In genomic region chr1:11736746-11737639, GRCh38 we compare ENCODE assay signal across 8 cellular contexts. TPM values are rescaled to one million over a fixed set of nuclear protein-coding genes. Genes with fewer than 3 reads are reported as not detected.
DNase-seq lines count a peak whose midpoint lies in the region; ATAC-seq and TF ChIP-seq lines count a peak whose summit lies in the region.

No MANE protein-coding gene starts in this region.

- no peaks in the 10 kb centered on the region for H3K36me3 Mint-ChIP-seq in brain

- no peaks in the 10 kb centered on the region for H3K27me3 Mint-ChIP-seq in brain

- no peaks in the 10 kb centered on the region for H3K9me3 ChIP-seq in ES-I3 (ENCODE audit: control insufficient read depth, insufficient read depth, low read length)
- no peaks in the 10 kb centered on the region for H3K9me3 ChIP-seq in iPS-18c (ENCODE audit: control insufficient read depth, insufficient read depth, low read length)

- peak overlapping the region; percentile 96 for H3K9ac ChIP-seq in ES-I3 (ENCODE audit: low read depth, low read length)

- peaks cover 40% of the 10 kb centered on the region for H3K4me1 Mint-ChIP-seq in brain

- no peaks in the 10 kb centered on the region for H3K9me3 Mint-ChIP-seq in brain

- DNase-seq in HT1080 (ENCODE audit: low read depth) (peak; percentile 77), SK-MEL-5 (ENCODE audit: low read depth, low spot score) (peak; percentile 38), skeletal muscle cell (ENCODE audit: low read depth) (peak; percentile 67)

- peaks cover 17% of the 10 kb centered on the region for H3K4me1 ChIP-seq in ES-I3 (ENCODE audit: insufficient read depth, low read length)

- H3K36me3 ChIP-seq in ES-I3 (ENCODE audit: insufficient read depth, low read length) = no peaks in the 10 kb centered on the region

- peak overlapping the region; percentile 89 for H3K4me3 ChIP-seq in iPS-18c (ENCODE audit: insufficient read depth, low read depth, low read length)
- peak overlapping the region; percentile 97 for H3K4me3 ChIP-seq in skeletal muscle cell (ENCODE audit: low read depth, low read length)

- H3K4me3 Mint-ChIP-seq in brain = peak overlapping the region; percentile 92 to 98 (median 94)

- ATAC-seq in GM21526 (IDR thresholded peaks at IDR 0.05; ENCODE audit: low FRiP score, unreplicated experiment) (no peak), HG03439 (IDR thresholded peaks at IDR 0.05; ENCODE audit: unreplicated experiment) (no peak)

- in situ Hi-C loops in SK-MEL-5 (cut with HindIII; ENCODE audit: low pct_unique_long_range_greater_than_20kb, low sequenced_read_pairs) = no loop called here

- no peak for TF ChIP-seq CTCF in brain (conservative IDR thresholded peaks at IDR 0.05)

- H3K27ac Mint-ChIP-seq in brain = peak overlapping the region; percentile 42 to 94 (median 48)

RNA-seq across cellular contexts. Expression of gene AGTRAP, which starts 1.1 kb away (rescaled TPM):
- 69.3 and 73.9 TPM in 2 replicates for total RNA-seq in HT1080 (2014; rRNA removed; shearing (Covaris generic))
- polyA plus RNA-seq in HT1080 (2015; cell fraction: cytosol; rRNA removed) = 54.6 and 65.4 TPM in 2 replicates
- polyA plus RNA-seq in HT1080 (2015; cell fraction: nucleus; rRNA removed) = 42.0 and 50.7 TPM in 2 replicates
- 82.5 and 91.4 TPM in 2 replicates for total RNA-seq in SK-MEL-5 (2014; rRNA removed; shearing (Covaris generic))
- 142 and 144 TPM in 2 replicates for polyA plus RNA-seq in SK-MEL-5 (2015; cell fraction: cytosol; rRNA removed)
- 96.4 and 155 TPM in 2 replicates for polyA plus RNA-seq in SK-MEL-5 (2015; cell fraction: nucleus; rRNA removed)
- polyA plus RNA-seq in brain (ENCODE audit: insufficient read depth, low read depth, low replicate concordance) = 50.0 TPM

RNA-seq across cellular contexts. Expression of gene C1orf167, which starts 25.0 kb away (rescaled TPM):
- not detected in 2 replicates for total RNA-seq in HT1080 (2014; rRNA removed; shearing (Covaris generic))
- polyA plus RNA-seq in HT1080 (2015; cell fraction: cytosol; rRNA removed) = 0.02 TPM in 1 of 2 replicates, not detected in the other
- polyA plus RNA-seq in HT1080 (2015; cell fraction: nucleus; rRNA removed) = 0.14 and 0.53 TPM in 2 replicates
- total RNA-seq in SK-MEL-5 (2014; rRNA removed; shearing (Covaris generic)) = not detected in 2 replicates
- polyA plus RNA-seq in SK-MEL-5 (2015; cell fraction: cytosol; rRNA removed) = 0.15 TPM in 1 of 2 replicates, not detected in the other
- polyA plus RNA-seq in SK-MEL-5 (2015; cell fraction: nucleus; rRNA removed) = not detected in 2 replicates
- polyA plus RNA-seq in brain (ENCODE audit: insufficient read depth, low read depth, low replicate concordance) = not detected

RNA-seq across cellular contexts. Expression of gene DRAXIN, which starts 45.5 kb away (rescaled TPM):
- total RNA-seq in HT1080 (2014; rRNA removed; shearing (Covaris generic)) = 0.32 and 0.57 TPM in 2 replicates
- polyA plus RNA-seq in HT1080 (2015; cell fraction: cytosol; rRNA removed) = 0.02 TPM in 1 of 2 replicates, not detected in the other
- 0.05 TPM in 1 of 2 replicates, not detected in the other for polyA plus RNA-seq in HT1080 (2015; cell fraction: nucleus; rRNA removed)
- total RNA-seq in SK-MEL-5 (2014; rRNA removed; shearing (Covaris generic)) = 0.03 TPM in 1 of 2 replicates, not detected in the other
- polyA plus RNA-seq in SK-MEL-5 (2015; cell fraction: cytosol; rRNA removed) = 0.03 TPM in 1 of 2 replicates, not detected in the other
- 0.05 and 0.11 TPM in 2 replicates for polyA plus RNA-seq in SK-MEL-5 (2015; cell fraction: nucleus; rRNA removed)
- 15.1 TPM for polyA plus RNA-seq in brain (ENCODE audit: insufficient read depth, low read depth, low replicate concordance)

RNA-seq across cellular contexts. Expression of gene MAD2L2, which starts 56.0 kb away (rescaled TPM):
- 70.5 and 72.2 TPM in 2 replicates for total RNA-seq in HT1080 (2014; rRNA removed; shearing (Covaris generic))
- polyA plus RNA-seq in HT1080 (2015; cell fraction: cytosol; rRNA removed) = 36.3 and 48.7 TPM in 2 replicates
- 18.4 and 21.5 TPM in 2 replicates for polyA plus RNA-seq in HT1080 (2015; cell fraction: nucleus; rRNA removed)
- 62.5 and 64.8 TPM in 2 replicates for total RNA-seq in SK-MEL-5 (2014; rRNA removed; shearing (Covaris generic))
- polyA plus RNA-seq in SK-MEL-5 (2015; cell fraction: cytosol; rRNA removed) = 81.7 and 84.7 TPM in 2 replicates
- 57.5 and 77.6 TPM in 2 replicates for polyA plus RNA-seq in SK-MEL-5 (2015; cell fraction: nucleus; rRNA removed)
- 275 TPM for polyA plus RNA-seq in brain (ENCODE audit: insufficient read depth, low read depth, low replicate concordance)
